In genomic region chr17:31936615-31937609, GRCh38 we compare ENCODE assay signal across 8 cellular contexts. TPM values are rescaled to one million over a fixed set of nuclear protein-coding genes. Genes with fewer than 3 reads are reported as not detected.
A peak's percentile ranks its signal among the peaks of the same experiment; 100 is the strongest.
DNase-seq lines count a peak whose midpoint lies in the region; ATAC-seq and TF ChIP-seq lines count a peak whose summit lies in the region.
"Not testable (repeated sequence)": the region's sequence is repeated elsewhere in the genome, so short reads cannot be mapped to it uniquely, and the experiment has no call there.

TSS of gene SUZ12 (plus strand) at chr17:31937007. CDS start at chr17:31937247, 240 bp downstream.

- not testable (repeated sequence) for H3K4me1 ChIP-seq in skeletal muscle tissue (ENCODE audit: control insufficient read depth in 3 of 3, insufficient read depth in 3 of 3, low read length in 3 of 3)

- H3K36me3 ChIP-seq in skeletal muscle tissue (ENCODE audit: control insufficient read depth in 3 of 3, insufficient read depth in 3 of 3, low read length in 3 of 3), result not testable (repeated sequence)

- TF ChIP-seq CTCF in AG04449 (IDR thresholded peaks at IDR 0.05; ENCODE audit: insufficient read depth, low read length, missing control alignments); VCaP (conservative IDR thresholded peaks at IDR 0.05): not testable (repeated sequence)

- not testable (repeated sequence) for DNase-seq in AG04449 (ENCODE audit: low read depth, low spot score)
- DNase-seq in NCI-H2227 (lab: John Stamatoyannopoulos, UW; ENCODE audit: unreplicated experiment), result peak; percentile 89
- peak; percentile 14 to 93 for DNase-seq in T47D (ENCODE audit: low read depth in 1 of 2, low spot score in 1 of 2)
- DNase-seq in iPS-NIHi11 (ENCODE audit: low spot score), result peak; percentile 74

- CTCF ChIA-PET in AG04449 (lab: Yijun Ruan, JAX), result interaction anchor here (1.3 kb wide), 1 partner anchor 10 kb away, joined by 3 read pairs; no protein-coding TSS in a partner anchor

- peak; percentile 86 for ATAC-seq in GM18873 (IDR thresholded peaks at IDR 0.05; ENCODE audit: low FRiP score, unreplicated experiment)
- peak; percentile 87 for ATAC-seq in HG03135 (IDR thresholded peaks at IDR 0.05; ENCODE audit: unreplicated experiment)

- POLR2A ChIA-PET in AG04449 (lab: Yijun Ruan, JAX), result not testable (repeated sequence)

- in situ Hi-C loops in T47D (cut with HindIII; ENCODE audit: low pct_unique_long_range_greater_than_20kb, low sequenced_read_pairs), result not testable (repeated sequence)

- H3K4me3 ChIP-seq in AG04449 (ENCODE audit: low read depth, low read length) (peak within 1 kb of the TSS; percentile 68), skeletal muscle tissue (ENCODE audit: low read length in 3 of 3) (peak within 1 kb of the TSS; percentile 77 to 82 (median 79))

- H3K27me3 ChIP-seq in skeletal muscle tissue (ENCODE audit: control insufficient read depth in 3 of 3, insufficient read depth in 3 of 3, low read length in 3 of 3), result not testable (repeated sequence)

- H3K9ac ChIP-seq in skeletal muscle tissue (ENCODE audit: low read depth in 1 of 3, low read length in 3 of 3), result peak within 1 kb of the TSS; percentile 61 to 81 (median 62)

- H3K27ac ChIP-seq in VCaP (peak within 1 kb of the TSS; percentile 94), skeletal muscle tissue (ENCODE audit: low read depth, low read length) (peak within 1 kb of the TSS; percentile 77)

- H3K9me3 ChIP-seq in skeletal muscle tissue (ENCODE audit: control insufficient read depth in 3 of 3, low read length in 3 of 3), result not testable (repeated sequence)

RNA-seq across cellular contexts. Expression of gene SUZ12, which starts in this region (rescaled TPM):
- total RNA-seq in skeletal muscle tissue, result 16.7 TPM
